Comparison of ENCODE assay signal across 31 cellular contexts in the genomic region with DNA sequence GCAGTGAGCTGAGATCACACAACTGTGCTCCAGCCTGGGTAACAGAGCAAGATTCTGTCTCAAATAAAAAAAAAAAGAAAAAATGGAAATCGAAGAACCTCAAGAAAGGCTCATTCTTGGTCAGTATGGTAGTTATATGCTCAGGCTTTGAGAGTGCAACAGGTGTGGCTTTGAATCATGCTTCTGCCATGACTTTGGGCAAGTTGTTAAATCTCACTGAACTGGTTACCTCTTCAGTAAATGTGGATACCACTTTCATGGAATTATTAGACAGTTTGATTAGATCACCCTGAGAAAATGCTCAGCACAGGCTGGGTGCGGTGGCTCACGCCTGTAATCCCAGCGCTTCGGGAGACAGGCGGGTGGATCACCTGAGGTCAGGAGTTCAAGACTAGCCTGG. TPM values are rescaled to one million over a fixed set of nuclear protein-coding genes. Genes with fewer than 3 reads are reported as not detected.
"Had no signal": no experiment of that assay in that cellular context is flagged by ENCODE, and none has a peak within 500 bp of the region (broad histone marks: within the 10 kb centered on the region; RNA-seq: fewer than 3 reads in every experiment).

No MANE protein-coding gene starts in this region.

- H3K4me2 ChIP-seq: neural progenitor cell had no signal

- H3K27ac Mint-ChIP-seq: mesothelial cell of epicardium; natural killer cell; neural progenitor cell; stimulated activated naive CD8-positive, alpha-beta T cell treated with anti-CD3 and anti-CD28 coated beads, Interleukin-15, Interleukin-2, amounts not matched to agents 100 ng/mL and 50 ng/mL, for 24 hours had no signal

- H3K4me3 Mint-ChIP-seq: immature natural killer cell; mesothelial cell of epicardium; naive B cell; natural killer cell; nephron progenitor cell; neural progenitor cell; stimulated activated naive CD8-positive, alpha-beta T cell treated with anti-CD3 and anti-CD28 coated beads, Interleukin-15, Interleukin-2, amounts not matched to agents 100 ng/mL and 50 ng/mL, for 24 hours had no signal

- H3K4me3 ChIP-seq: left lung, lower lobe of right lung, neural progenitor cell, psoas muscle, right atrium auricular region, skin epidermis, suprapubic skin, thoracic aorta, tibial nerve, upper lobe of left lung, vagina had no signal

- DNase-seq: hypothalamus; immature natural killer cell; kidney; left colon; mesendoderm; naive B cell; natural killer cell; nephron progenitor cell; occipital lobe; psoas muscle; stimulated activated CD4-positive, alpha-beta T cell treated with anti-CD3 and anti-CD28 coated beads, Interleukin-12 subunit alpha, Interleukin-12 subunit beta, amount 100 ng/mL, for 4 hours; stimulated activated CD4-positive, alpha-beta T cell treated with anti-CD3 and anti-CD28 coated beads, Interleukin-15, amount 100 ng/mL, for 24 hours; stimulated activated CD4-positive, alpha-beta T cell treated with anti-CD3 and anti-CD28 coated beads, Interleukin-2, amount 100 ng/mL, for 24 hours; stimulated activated CD4-positive, alpha-beta T cell treated with anti-CD3 and anti-CD28 coated beads, Interleukin-4, amount 100 ng/mL, for 1 hour; stimulated activated naive CD4-positive, alpha-beta T cell had no signal

- H3K79me2 ChIP-seq: parathyroid adenoma had no signal

- H2AFZ ChIP-seq: neural progenitor cell, parathyroid adenoma had no signal

- H3K4me1 Mint-ChIP-seq: immature natural killer cell, mesothelial cell of epicardium, natural killer cell, nephron progenitor cell, neural progenitor cell had no signal

- H3K9me3 Mint-ChIP-seq: immature natural killer cell; mesothelial cell of epicardium; naive B cell; natural killer cell; nephron progenitor cell; neural progenitor cell; stimulated activated naive CD8-positive, alpha-beta T cell treated with anti-CD3 and anti-CD28 coated beads, Interleukin-15, Interleukin-2, amounts not matched to agents 100 ng/mL and 50 ng/mL, for 24 hours had no signal

- H3K9ac ChIP-seq: neural progenitor cell, parathyroid adenoma had no signal

- H3K27me3 Mint-ChIP-seq: naive B cell; stimulated activated naive CD8-positive, alpha-beta T cell treated with anti-CD3 and anti-CD28 coated beads, Interleukin-15, Interleukin-2, amounts not matched to agents 100 ng/mL and 50 ng/mL, for 24 hours had no signal

- H3K36me3 Mint-ChIP-seq: natural killer cell had no signal

- H3K27ac ChIP-seq: left lung, lower lobe of right lung, neural progenitor cell, neutrophil, parathyroid adenoma, psoas muscle, right atrium auricular region, skin epidermis, suprapubic skin, thoracic aorta, tibial nerve, upper lobe of left lung, vagina had no signal

- H3K36me3 ChIP-seq: neural progenitor cell had no signal

- H3K27me3 ChIP-seq: left lung, neural progenitor cell, neutrophil, right atrium auricular region, suprapubic skin, tibial nerve, upper lobe of left lung, vagina had no signal

- FAIRE-seq: islet of Langerhans, kidney had no signal

- H3K4me1 ChIP-seq: left lung, lower lobe of right lung, neural progenitor cell, parathyroid adenoma, psoas muscle, right atrium auricular region, suprapubic skin, tibial nerve, vagina had no signal

- H3K9me3 ChIP-seq: left lung, lower lobe of right lung, neutrophil, psoas muscle, right atrium auricular region, suprapubic skin, thoracic aorta, tibial nerve, upper lobe of left lung, vagina had no signal

- ATAC-seq: left colon, natural killer cell, psoas muscle, sciatic nerve had no signal

RNA-seq across cellular contexts. Expression of a gene that starts 26.3 kb away (rescaled TPM):
- polyA plus RNA-seq: immature natural killer cell had no signal
